12 cellular contexts compared by ENCODE assay signal in the genomic region with DNA sequence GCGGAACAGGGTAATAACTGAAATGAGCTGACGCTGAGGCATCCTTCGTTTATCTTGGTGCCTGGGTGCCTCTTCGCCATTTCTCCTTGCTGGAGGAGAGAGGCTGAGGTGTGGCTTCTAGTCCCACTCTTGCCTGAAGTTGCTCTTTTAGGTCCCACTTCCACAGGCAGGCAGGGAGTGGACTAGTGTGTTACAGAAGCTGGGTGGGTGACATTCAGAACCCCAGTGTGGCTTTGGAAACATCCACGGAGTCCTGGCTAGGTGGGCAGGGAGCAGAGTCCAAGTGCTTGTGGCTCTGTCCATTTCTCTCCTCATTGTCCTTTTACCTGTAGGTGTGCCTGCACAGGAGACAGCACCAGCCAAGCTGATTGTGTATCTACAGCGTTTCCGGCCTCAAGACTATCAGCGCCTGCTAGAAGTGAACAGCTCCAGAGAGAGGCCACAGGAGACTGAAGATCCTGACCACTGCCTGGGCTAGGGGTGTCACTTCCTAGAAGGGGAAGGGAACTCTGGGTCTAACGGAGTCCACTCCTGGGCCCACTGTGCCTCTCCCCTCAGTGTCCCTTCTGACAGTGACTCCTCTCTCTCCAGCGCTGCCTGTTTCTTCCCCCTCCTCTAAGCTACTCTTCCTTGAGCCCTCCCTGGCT. TPM values are rescaled to one million over a fixed set of nuclear protein-coding genes. Genes with fewer than 3 reads are reported as not detected.
DNase-seq lines count a peak whose midpoint lies in the region; ATAC-seq and TF ChIP-seq lines count a peak whose summit lies in the region.
"Had no signal": no experiment of that assay in that cellular context is flagged by ENCODE, and none has a peak within 500 bp of the region (broad histone marks: within the 10 kb centered on the region; RNA-seq: fewer than 3 reads in every experiment).

No MANE protein-coding gene starts in this region.

- H3K27me3 ChIP-seq in CD4-positive, CD25-positive, alpha-beta regulatory T cell (ENCODE audit: control insufficient read depth, insufficient read depth, low read length), result no peaks in the 10 kb centered on the region
- H3K27me3 ChIP-seq in H9 (ENCODE audit: insufficient read depth, low read length) (no peaks in the 10 kb centered on the region), mesenchymal stem cell (ENCODE audit: control insufficient read depth in 1 of 2, insufficient read depth in 1 of 2, low read length in 2 of 2) (no peaks in the 10 kb centered on the region), neuronal stem cell (ENCODE audit: control insufficient read depth in 3 of 3, insufficient read depth in 3 of 3, low read depth in 1 of 3, low read length in 3 of 3) (no peaks in the 10 kb centered on the region)

- H2BK12ac ChIP-seq in H9 (ENCODE audit: insufficient read length, low read depth, low read length), result no peak overlapping the region
- no peak overlapping the region for H2BK12ac ChIP-seq in mesenchymal stem cell (ENCODE audit: low read length in 2 of 2)
- no peak overlapping the region for H2BK12ac ChIP-seq in neuronal stem cell (ENCODE audit: low read length)

- no peak overlapping the region for H3K56ac ChIP-seq in H9 (ENCODE audit: insufficient read length, low read depth, low read length)

- no peak overlapping the region for H2BK20ac ChIP-seq in H9 (ENCODE audit: low read depth, low read length, poor library complexity, severe bottlenecking)

- H3K79me2 ChIP-seq in H9 (ENCODE audit: insufficient read depth, low read length), result no peaks in the 10 kb centered on the region; the same call in 1 of the 2 replicates

- H4K8ac ChIP-seq in H9 (replicated peaks; ENCODE audit: insufficient read length, low read depth, low read length) (no peak overlapping the region), mesenchymal stem cell (ENCODE audit: low read length) (no peak overlapping the region), neuronal stem cell (ENCODE audit: low read depth, low read length) (no peak overlapping the region)

- whole genome bisulfite sequencing in H9 (ENCODE audit: extremely low coverage, insufficient read length, low lambda C conversion rate), result no CpG with 5 or more reads among the region's 10 CpGs
- WGBS in mesenchymal stem cell, result 92% methylated on average over 10 of the region's 10 CpGs
- WGBS in neuronal stem cell (ENCODE audit: extremely low coverage in 2 of 2, insufficient read length in 2 of 2, insufficient replicate concordance in 1 of 2), 2 donors, result no CpG with 5 or more reads among the region's 10 CpGs

- H2BK5ac ChIP-seq in H9 (ENCODE audit: insufficient read length, low read length), result no peak overlapping the region
- no peak overlapping the region for H2BK5ac ChIP-seq in mesenchymal stem cell (ENCODE audit: low read depth, low read length, poor library complexity, severe bottlenecking)
- no peak overlapping the region for H2BK5ac ChIP-seq in neuronal stem cell (ENCODE audit: low read length)

- CTCF ChIA-PET in activated CD8-positive, alpha-beta T cell treated with anti-CD3 and anti-CD28 coated beads, Interleukin-2, amount 10 ng/mL, durations not matched to agents 7 days and 5 days (lab: Charles Lee), result interaction anchor here (0.9 to 10.5 kb wide), 15 partner anchors 9 to 293 kb away, joined by 3 to 266 read pairs (median 8); a partner anchor contains a TSS

- no peak overlapping the region for H3K18ac ChIP-seq in H9 (ENCODE audit: insufficient read length, low read depth, low read length)
- H3K18ac ChIP-seq in mesenchymal stem cell (ENCODE audit: low read depth in 1 of 2, low read length in 2 of 2), result no peak overlapping the region
- H3K18ac ChIP-seq in neuronal stem cell (ENCODE audit: low read length), result no peak overlapping the region

- H3K9me3 ChIP-seq in CD4-positive, CD25-positive, alpha-beta regulatory T cell (ENCODE audit: control insufficient read depth in 2 of 2, low read length in 2 of 2), result no peaks in the 10 kb centered on the region
- H3K9me3 ChIP-seq in H9 (ENCODE audit: control insufficient read depth, low read depth, low read length) (no peaks in the 10 kb centered on the region), mesenchymal stem cell (ENCODE audit: control insufficient read depth, low read length) (no peaks in the 10 kb centered on the region), neuronal stem cell (replicated peaks in 1 of 2; ENCODE audit: control insufficient read depth in 2 of 2, insufficient read depth in 1 of 2, low read depth in 1 of 2, low read length in 2 of 2) (no peaks in the 10 kb centered on the region)
- H3K9me3 ChIP-seq: Caco-2 had no signal

- no peak overlapping the region for H3T11ph ChIP-seq in H9 (ENCODE audit: low read length)

- H2BK15ac ChIP-seq in H9 (ENCODE audit: low read depth, low read length) (no peak overlapping the region), mesenchymal stem cell (ENCODE audit: low read depth, poor library complexity, severe bottlenecking) (no peak overlapping the region), neuronal stem cell (ENCODE audit: low read length) (no peak overlapping the region)

- H3K4me3 Mint-ChIP-seq in CD4-positive, CD25-positive, alpha-beta regulatory T cell, result peak overlapping the region in 3 of 4 donors; percentile 55 to 98 (median 83)
- peak overlapping the region; percentile 12 to 43; a peak in 2 of 5 replicates for H3K4me3 Mint-ChIP-seq in H9
- no peak overlapping the region for H3K4me3 Mint-ChIP-seq in activated CD8-positive, alpha-beta T cell treated with anti-CD3 and anti-CD28 coated beads, Interleukin-2, amount 10 ng/mL, durations not matched to agents 7 days and 5 days

- H3K9me3 Mint-ChIP-seq in CD4-positive, CD25-positive, alpha-beta regulatory T cell, result no peaks in the 10 kb centered on the region
- H3K9me3 Mint-ChIP-seq in H9, result no peaks in the 10 kb centered on the region
- H3K9me3 Mint-ChIP-seq in activated CD8-positive, alpha-beta T cell treated with anti-CD3 and anti-CD28 coated beads, Interleukin-2, amount 10 ng/mL, durations not matched to agents 7 days and 5 days (ENCODE audit: insufficient read depth), result no peaks in the 10 kb centered on the region
- H3K9me3 Mint-ChIP-seq: nephron progenitor cell had no signal

- POLR2A ChIA-PET in activated CD8-positive, alpha-beta T cell treated with anti-CD3 and anti-CD28 coated beads, Interleukin-2, amount 10 ng/mL, durations not matched to agents 7 days and 5 days (lab: Charles Lee), result interaction anchor here (0.7 to 2.9 kb wide), 3 partner anchors 9 to 238 kb away, joined by 3 to 13 read pairs (median 9); a partner anchor contains a TSS

- H2AFZ ChIP-seq in H9 (ENCODE audit: low read length), result no peak overlapping the region
- H2AFZ ChIP-seq in mesenchymal stem cell (ENCODE audit: low read depth, low read length), result no peak overlapping the region
- no peak overlapping the region for H2AFZ ChIP-seq in neuronal stem cell (ENCODE audit: low read length)

- H3K23me2 ChIP-seq in H9 (ENCODE audit: insufficient read length, low read depth, low read length, poor library complexity, severe bottlenecking), result peaks cover 19% of the 10 kb centered on the region

- peaks cover 4 to 57% (median 23%) of the 10 kb centered on the region in 4 donors for H3K4me1 Mint-ChIP-seq in CD4-positive, CD25-positive, alpha-beta regulatory T cell
- H3K4me1 Mint-ChIP-seq in H9, result peaks cover 21 to 40% of the 10 kb centered on the region in 2 experiments
- H3K4me1 Mint-ChIP-seq in activated CD8-positive, alpha-beta T cell treated with anti-CD3 and anti-CD28 coated beads, Interleukin-2, amount 10 ng/mL, durations not matched to agents 7 days and 5 days (ENCODE audit: low read depth), result peaks cover 38% of the 10 kb centered on the region

- TF ChIP-seq CTCF in H9 (conservative IDR thresholded peaks at IDR 0.05), result no peak

- no peak overlapping the region for H3K14ac ChIP-seq in H9 (ENCODE audit: insufficient read depth, low read length)
- no peak overlapping the region for H3K14ac ChIP-seq in mesenchymal stem cell (ENCODE audit: low read length in 2 of 2)
- H3K14ac ChIP-seq in neuronal stem cell (ENCODE audit: low read length), result no peak overlapping the region

- in situ Hi-C loops in KBM-7 (cut with MboI; ENCODE audit: low pct_unique_long_range_greater_than_20kb, low sequenced_read_pairs), result no loop called here

- no peaks in the 10 kb centered on the region for H3K27me3 Mint-ChIP-seq in CD4-positive, CD25-positive, alpha-beta regulatory T cell
- H3K27me3 Mint-ChIP-seq in H9 (ENCODE audit: low read depth), result no peaks in the 10 kb centered on the region
- H3K27me3 Mint-ChIP-seq in activated CD8-positive, alpha-beta T cell treated with anti-CD3 and anti-CD28 coated beads, Interleukin-2, amount 10 ng/mL, durations not matched to agents 7 days and 5 days (ENCODE audit: low read depth), result no peaks in the 10 kb centered on the region

- ATAC-seq in CD4-positive, CD25-positive, alpha-beta regulatory T cell (ENCODE audit: low read depth in 2 of 2), result no peak
- no peak for ATAC-seq in activated CD8-positive, alpha-beta T cell treated with anti-CD3 and anti-CD28 coated beads, Interleukin-2, amount 10 ng/mL, durations not matched to agents 7 days and 5 days
- ATAC-seq: HCT116, left cardiac atrium had no signal

- no peaks in the 10 kb centered on the region for H4K20me1 ChIP-seq in H9 (ENCODE audit: control insufficient read depth, insufficient read depth, insufficient read length)

- H4K5ac ChIP-seq in H9 (ENCODE audit: insufficient read length, low read depth, low read length), result no peak overlapping the region

- H3K9ac ChIP-seq in H9 (ENCODE audit: extremely low read depth, insufficient read length, low read length) (no peak overlapping the region), mesenchymal stem cell (ENCODE audit: low read length) (peak overlapping the region; percentile 99), neuronal stem cell (ENCODE audit: low read depth, low read length, poor library complexity) (no peak overlapping the region)

- peaks cover 44% of the 10 kb centered on the region for H3K36me3 ChIP-seq in CD4-positive, CD25-positive, alpha-beta regulatory T cell (ENCODE audit: control insufficient read depth, insufficient read depth, low read length)
- H3K36me3 ChIP-seq in mesenchymal stem cell (ENCODE audit: control insufficient read depth in 1 of 2, insufficient read depth in 2 of 2, low read depth in 1 of 2, low read length in 2 of 2) (peaks cover 45 to 47% of the 10 kb centered on the region in 2 experiments), neuronal stem cell (replicated peaks in 1 of 2; ENCODE audit: control insufficient read depth in 2 of 2, insufficient read depth in 2 of 2, low read length in 2 of 2) (peaks cover 18 to 28% of the 10 kb centered on the region in 2 donors)

- no peak overlapping the region for H3K27ac ChIP-seq in CD4-positive, CD25-positive, alpha-beta regulatory T cell (ENCODE audit: insufficient read depth, low read length, poor library complexity, severe bottlenecking)
- no peak overlapping the region for H3K27ac ChIP-seq in H9 (ENCODE audit: insufficient read length, low read depth, low read length)
- no peak overlapping the region for H3K27ac ChIP-seq in mesenchymal stem cell (ENCODE audit: low read length, poor library complexity, severe bottlenecking)
- H3K27ac ChIP-seq in neuronal stem cell (replicated peaks; ENCODE audit: low read length), result no peak overlapping the region

- H3K27ac Mint-ChIP-seq in CD4-positive, CD25-positive, alpha-beta regulatory T cell, result peak overlapping the region; percentile 51 to 88 (median 88)
- peak overlapping the region in 1 of 3 experiments; percentile 87; a peak in 3 of 7 replicates for H3K27ac Mint-ChIP-seq in H9
- peak overlapping the region; percentile 48 for H3K27ac Mint-ChIP-seq in activated CD8-positive, alpha-beta T cell treated with anti-CD3 and anti-CD28 coated beads, Interleukin-2, amount 10 ng/mL, durations not matched to agents 7 days and 5 days
- H3K27ac Mint-ChIP-seq: nephron progenitor cell had no signal

- no peak overlapping the region for H3K4me2 ChIP-seq in H9 (ENCODE audit: insufficient read depth, insufficient read length, low read length)
- no peak overlapping the region for H3K4me2 ChIP-seq in mesenchymal stem cell (ENCODE audit: low read length, poor library complexity, severe bottlenecking)
- H3K4me2 ChIP-seq in neuronal stem cell (ENCODE audit: insufficient read depth, low read length, poor library complexity, severe bottlenecking), result no peak overlapping the region

- DNase-seq in CD4-positive, CD25-positive, alpha-beta regulatory T cell, result no peak
- DNase-seq in H9 (no peak), mesenchymal stem cell (no peak), neuronal stem cell (ENCODE audit: low spot score) (no peak), KBM-7 (no peak), NCI-H128 (lab: John Stamatoyannopoulos, UW; ENCODE audit: unreplicated experiment) (no peak)
- no peak for DNase-seq in activated CD8-positive, alpha-beta T cell treated with anti-CD3 and anti-CD28 coated beads, Interleukin-2, amount 10 ng/mL, durations not matched to agents 7 days and 5 days
- DNase-seq: Caco-2, head of caudate nucleus, left cardiac atrium, nephron progenitor cell had no signal

- H4K91ac ChIP-seq in H9 (ENCODE audit: insufficient read length, low read depth, low read length) (no peak overlapping the region), mesenchymal stem cell (ENCODE audit: low read length) (no peak overlapping the region), neuronal stem cell (ENCODE audit: low read depth, low read length, poor library complexity) (no peak overlapping the region)

- H3K4ac ChIP-seq in H9 (ENCODE audit: low read depth, low read length), result no peak overlapping the region
- no peak overlapping the region for H3K4ac ChIP-seq in mesenchymal stem cell (ENCODE audit: low read depth in 1 of 2, low read length in 2 of 2)
- H3K4ac ChIP-seq in neuronal stem cell (ENCODE audit: low read length), result no peak overlapping the region

- H3K36me3 Mint-ChIP-seq in CD4-positive, CD25-positive, alpha-beta regulatory T cell, result peaks cover 21% of the 10 kb centered on the region
- H3K36me3 Mint-ChIP-seq in H9 (ENCODE audit: insufficient read depth in 1 of 3, low read depth in 3 of 3), result peaks cover 15 to 55% (median 47%) of the 10 kb centered on the region in 3 experiments
- peaks cover 47% of the 10 kb centered on the region for H3K36me3 Mint-ChIP-seq in activated CD8-positive, alpha-beta T cell treated with anti-CD3 and anti-CD28 coated beads, Interleukin-2, amount 10 ng/mL, durations not matched to agents 7 days and 5 days (ENCODE audit: low read depth)

- H3K4me1 ChIP-seq in CD4-positive, CD25-positive, alpha-beta regulatory T cell (ENCODE audit: control insufficient read depth, insufficient read depth, low read length, poor library complexity, severe bottlenecking), result peaks cover 21% of the 10 kb centered on the region
- H3K4me1 ChIP-seq in H9 (ENCODE audit: insufficient read depth, low read length) (peaks cover 4% of the 10 kb centered on the region; the same call in 1 of the 2 replicates), mesenchymal stem cell (ENCODE audit: control insufficient read depth, insufficient read depth, low read depth, low read length) (peaks cover 10% of the 10 kb centered on the region), neuronal stem cell (ENCODE audit: control insufficient read depth in 2 of 2, insufficient read depth in 1 of 2, low read depth in 1 of 2, low read length in 2 of 2) (peaks cover 9 to 12% of the 10 kb centered on the region in 2 donors)

- H3K4me3 ChIP-seq in CD4-positive, CD25-positive, alpha-beta regulatory T cell (ENCODE audit: low read depth, low read length), result no peak overlapping the region
- H3K4me3 ChIP-seq in mesenchymal stem cell (ENCODE audit: insufficient read depth in 1 of 2, low read depth in 1 of 2, low read length in 2 of 2) (no peak overlapping the region), neuronal stem cell (ENCODE audit: low read length in 2 of 2) (no peak overlapping the region)

- H2BK120ac ChIP-seq in H9 (ENCODE audit: low read depth, low read length, poor library complexity, severe bottlenecking) (no peak overlapping the region), mesenchymal stem cell (ENCODE audit: low read depth, low read length) (no peak overlapping the region), neuronal stem cell (ENCODE audit: low read depth, low read length) (no peak overlapping the region)

- H3K79me1 ChIP-seq in H9 (ENCODE audit: insufficient read depth, low read depth, low read length, poor library complexity, severe bottlenecking), result no peaks in the 10 kb centered on the region
- H3K79me1 ChIP-seq in mesenchymal stem cell (replicated peaks; ENCODE audit: low read length, poor library complexity, severe bottlenecking), result peaks cover 29% of the 10 kb centered on the region
- peaks cover 2% of the 10 kb centered on the region for H3K79me1 ChIP-seq in neuronal stem cell (ENCODE audit: low read depth, low read length)

- no peak overlapping the region for H2AK5ac ChIP-seq in H9 (ENCODE audit: insufficient read length, low read length)
- H2AK5ac ChIP-seq in mesenchymal stem cell (ENCODE audit: low read length, severe bottlenecking), result no peak overlapping the region
- H2AK5ac ChIP-seq in neuronal stem cell (ENCODE audit: low read depth, low read length), result no peak overlapping the region

- H3K23ac ChIP-seq in H9 (ENCODE audit: insufficient read length, low read depth, low read length), result no peak overlapping the region
- no peak overlapping the region for H3K23ac ChIP-seq in mesenchymal stem cell (ENCODE audit: low read length in 2 of 2)
- H3K23ac ChIP-seq in neuronal stem cell (ENCODE audit: low read depth, low read length, poor library complexity), result no peak overlapping the region

RNA-seq across cellular contexts. Expression of a gene that starts 2.4 kb away (rescaled TPM):
- 7.6 TPM for total RNA-seq in CD4-positive, CD25-positive, alpha-beta regulatory T cell
- polyA plus RNA-seq in CD4-positive, CD25-positive, alpha-beta regulatory T cell, result 10 to 100 TPM in 3 of 4 donors, 1 to 10 TPM in 1; 7.5 to 14.6 (median 12.4) TPM
- total RNA-seq in H9 (2021), result 13.4 and 15.6 TPM in 2 replicates
- 1 to 10 TPM; 7.3 to 9.8 TPM for total RNA-seq in activated CD8-positive, alpha-beta T cell treated with anti-CD3 and anti-CD28 coated beads, Interleukin-2, amount 10 ng/mL, durations not matched to agents 7 days and 5 days
- 7.2 TPM for polyA plus RNA-seq in mesenchymal stem cell (2013, experiment 1 of 2)
- 7.1 TPM for polyA plus RNA-seq in mesenchymal stem cell (2013, experiment 2 of 2)
- 8.8 TPM for polyA plus RNA-seq in neuronal stem cell (2013, experiment 1 of 2)
- 7.5 TPM for polyA plus RNA-seq in neuronal stem cell (2013, experiment 2 of 2)

RNA-seq across cellular contexts. Expression of a gene that starts 6.9 kb away (rescaled TPM):
- total RNA-seq in CD4-positive, CD25-positive, alpha-beta regulatory T cell, result 0.42 TPM
- not detected for polyA plus RNA-seq in CD4-positive, CD25-positive, alpha-beta regulatory T cell
- total RNA-seq in H9 (2021), result 19.2 and 19.4 TPM in 2 replicates
- total RNA-seq in activated CD8-positive, alpha-beta T cell treated with anti-CD3 and anti-CD28 coated beads, Interleukin-2, amount 10 ng/mL, durations not matched to agents 7 days and 5 days, result 1 to 10 TPM in 1 of 2 experiments, under 1 TPM in 1; 0.90 to 1.5 TPM
- polyA plus RNA-seq in mesenchymal stem cell (2013, experiment 1 of 2), result 0.19 TPM
- polyA plus RNA-seq in mesenchymal stem cell (2013, experiment 2 of 2), result 0.23 TPM
- 3.9 TPM for polyA plus RNA-seq in neuronal stem cell (2013, experiment 1 of 2)
- polyA plus RNA-seq in neuronal stem cell (2013, experiment 2 of 2), result 4.4 TPM

RNA-seq across cellular contexts. Expression of a gene that starts 9.1 kb away (rescaled TPM):
- total RNA-seq in CD4-positive, CD25-positive, alpha-beta regulatory T cell, result 329 TPM
- 10 to 100 TPM; 56.1 to 84.9 (median 76.4) TPM for polyA plus RNA-seq in CD4-positive, CD25-positive, alpha-beta regulatory T cell
- 107 and 121 TPM in 2 replicates for total RNA-seq in H9 (2021)
- 100 to 1,000 TPM; 267 to 276 TPM for total RNA-seq in activated CD8-positive, alpha-beta T cell treated with anti-CD3 and anti-CD28 coated beads, Interleukin-2, amount 10 ng/mL, durations not matched to agents 7 days and 5 days
- polyA plus RNA-seq in mesenchymal stem cell (2013, experiment 1 of 2), result 33.4 TPM
- polyA plus RNA-seq in mesenchymal stem cell (2013, experiment 2 of 2), result 33.4 TPM
- polyA plus RNA-seq in neuronal stem cell (2013, experiment 1 of 2), result 77.9 TPM
- polyA plus RNA-seq in neuronal stem cell (2013, experiment 2 of 2), result 80.8 TPM

RNA-seq across cellular contexts. Expression of a gene that starts 20.1 kb away (rescaled TPM):
- total RNA-seq in CD4-positive, CD25-positive, alpha-beta regulatory T cell, result not detected
- under 1 TPM in 1 of 4 donors, not detected in 3; 0.14 TPM for polyA plus RNA-seq in CD4-positive, CD25-positive, alpha-beta regulatory T cell
- total RNA-seq in H9 (2021), result 6.7 and 6.8 TPM in 2 replicates
- total RNA-seq in activated CD8-positive, alpha-beta T cell treated with anti-CD3 and anti-CD28 coated beads, Interleukin-2, amount 10 ng/mL, durations not matched to agents 7 days and 5 days, result not detected
- 0.04 TPM for polyA plus RNA-seq in mesenchymal stem cell (2013, experiment 1 of 2)
- polyA plus RNA-seq in mesenchymal stem cell (2013, experiment 2 of 2), result 0.03 TPM
- polyA plus RNA-seq in neuronal stem cell (2013, experiment 1 of 2), result 19.9 TPM
- 21.1 TPM for polyA plus RNA-seq in neuronal stem cell (2013, experiment 2 of 2)
- total RNA-seq: Caco-2 had no signal
